Comparison of ENCODE assay signal across 5 cellular contexts in the genomic region with DNA sequence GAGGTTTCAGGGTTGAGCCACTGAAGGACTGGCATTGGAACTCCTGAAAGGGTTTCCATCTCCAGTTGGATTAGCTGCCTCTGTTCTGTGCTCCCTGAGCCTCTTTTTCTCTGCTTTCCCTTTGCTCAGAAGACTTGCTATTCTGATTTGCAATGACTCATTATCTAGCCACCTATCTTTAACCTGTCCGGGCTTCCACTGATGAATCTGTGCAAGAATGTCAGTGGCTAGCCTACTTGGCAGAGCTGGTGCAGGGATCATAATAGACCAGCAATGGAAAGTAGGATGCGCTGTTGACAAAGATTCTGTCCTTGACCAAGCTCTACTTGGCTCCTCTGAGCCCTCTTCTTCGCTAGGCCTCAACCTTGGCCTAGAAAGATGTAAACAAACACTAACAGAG.
A peak's percentile ranks its signal among the peaks of the same experiment; 100 is the strongest.
DNase-seq lines count a peak whose midpoint lies in the region; ATAC-seq, FAIRE-seq and TF ChIP-seq lines count a peak whose summit lies in the region.
"Not testable (repeated sequence)": the region's sequence is repeated elsewhere in the genome, so short reads cannot be mapped to it uniquely, and the experiment has no call there.

No MANE protein-coding gene starts in this region.

- not testable (repeated sequence) for H3K27me3 Mint-ChIP-seq in stimulated activated naive CD8-positive, alpha-beta T cell treated with anti-CD3 and anti-CD28 coated beads, Interleukin-15, amount 100 ng/mL, for 72 hours

- in situ Hi-C loops in gastrocnemius medialis (cut with MboI; ENCODE audit: low sequenced_read_pairs in 4 of 4), result not testable (repeated sequence)

- FAIRE-seq in bronchial epithelial cell (lab: Jason Lieb, UNC), result not testable (repeated sequence)

- H3K4me1 ChIP-seq in left ventricle myocardium inferior, result peaks cover 42% of the 10 kb centered on the region
- not testable (repeated sequence) for H3K4me1 ChIP-seq in gastrocnemius medialis

- not testable (repeated sequence) for TF ChIP-seq CTCF in bronchial epithelial cell (IDR thresholded peaks at IDR 0.05; ENCODE audit: insufficient read depth, low read length, severe bottlenecking); left ventricle myocardium inferior (IDR thresholded peaks at IDR 0.05; ENCODE audit: borderline replicate concordance); gastrocnemius medialis (IDR thresholded peaks at IDR 0.05 in 4 of 5, conservative IDR thresholded peaks at IDR 0.05 in 1 of 5)

- not testable (repeated sequence) for H3K9me3 Mint-ChIP-seq in stimulated activated naive CD8-positive, alpha-beta T cell treated with anti-CD3 and anti-CD28 coated beads, Interleukin-15, amount 100 ng/mL, for 72 hours

- TF ChIP-seq POLR2A in gastrocnemius medialis (IDR thresholded peaks at IDR 0.05), result not testable (repeated sequence)

- not testable (repeated sequence) for H3K9me3 ChIP-seq in left ventricle myocardium inferior (replicated peaks); gastrocnemius medialis

- not testable (repeated sequence) for H3K27ac Mint-ChIP-seq in stimulated activated naive CD8-positive, alpha-beta T cell treated with anti-CD3 and anti-CD28 coated beads, Interleukin-15, amount 100 ng/mL, for 72 hours

- H3K36me3 ChIP-seq in bronchial epithelial cell (ENCODE audit: control insufficient read depth, insufficient read depth, low read length); left ventricle myocardium inferior; gastrocnemius medialis: not testable (repeated sequence)

- H3K27ac ChIP-seq in left ventricle myocardium inferior (replicated peaks) (peak overlapping the region; percentile 12), gastrocnemius medialis (peak overlapping the region in 1 of 4 donors; percentile 44)

- not testable (repeated sequence) for H3K4me1 Mint-ChIP-seq in stimulated activated naive CD8-positive, alpha-beta T cell treated with anti-CD3 and anti-CD28 coated beads, Interleukin-15, amount 100 ng/mL, for 72 hours

- DNase-seq in bronchial epithelial cell (ENCODE audit: low read depth) (peak; percentile 21), kidney tubule cell (ENCODE audit: low spot score) (peak; percentile 9)
- DNase-seq in left ventricle myocardium inferior; gastrocnemius medialis; stimulated activated naive CD8-positive, alpha-beta T cell treated with anti-CD3 and anti-CD28 coated beads, Interleukin-15, amount 100 ng/mL, for 72 hours: not testable (repeated sequence)

- peak; percentile 33 to 55 for ATAC-seq in gastrocnemius medialis
- ATAC-seq in stimulated activated naive CD8-positive, alpha-beta T cell treated with anti-CD3 and anti-CD28 coated beads, Interleukin-15, amount 100 ng/mL, for 72 hours, result peak; percentile 18

- not testable (repeated sequence) for H3K4me3 Mint-ChIP-seq in stimulated activated naive CD8-positive, alpha-beta T cell treated with anti-CD3 and anti-CD28 coated beads, Interleukin-15, amount 100 ng/mL, for 72 hours

- intact Hi-C loops in left ventricle myocardium inferior (cut with micrococcal nuclease); gastrocnemius medialis (cut with DNase I; ENCODE audit: low total_unique reads): not testable (repeated sequence)

- H3K27me3 ChIP-seq in bronchial epithelial cell (ENCODE audit: control insufficient read depth, insufficient read depth, low read length); left ventricle myocardium inferior (ENCODE audit: low read depth); gastrocnemius medialis: not testable (repeated sequence)

- not testable (repeated sequence) for H3K4me3 ChIP-seq in bronchial epithelial cell (ENCODE audit: low read depth, low read length); left ventricle myocardium inferior; gastrocnemius medialis
